Comparison of ENCODE assay signal across 8 cellular contexts in the genomic region with DNA sequence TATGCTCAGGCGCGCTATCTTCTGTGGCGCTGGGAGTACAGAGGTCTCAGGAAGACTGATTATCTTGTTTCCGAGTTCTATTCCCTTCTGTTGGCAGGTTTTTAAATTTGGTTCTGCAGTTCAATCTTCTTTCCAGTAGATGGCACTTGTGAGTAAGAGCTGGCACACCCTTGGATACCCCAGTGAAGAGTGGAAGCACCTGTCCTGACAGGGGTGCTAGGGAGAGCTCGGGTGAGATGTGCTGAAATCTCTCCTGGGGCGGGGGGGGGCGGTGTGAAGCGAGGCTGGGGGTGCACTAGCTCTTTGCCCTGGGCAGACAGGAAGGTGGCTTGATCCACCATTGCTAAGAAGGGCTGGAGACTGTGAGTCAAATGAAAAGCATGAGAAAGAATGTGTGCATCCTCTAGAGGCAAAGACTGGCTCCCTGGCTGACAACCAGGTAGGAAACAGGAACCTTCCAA.
DNase-seq lines count a peak whose midpoint lies in the region; ATAC-seq and TF ChIP-seq lines count a peak whose summit lies in the region.
"Had no signal": no experiment of that assay in that cellular context is flagged by ENCODE, and none has a peak within 500 bp of the region (broad histone marks: within the 10 kb centered on the region; RNA-seq: fewer than 3 reads in every experiment).

No MANE protein-coding gene starts in this region.

- H3K27ac ChIP-seq in colonic mucosa = no peak overlapping the region

- CTCF ChIA-PET in T-cell (lab: Charles Lee) = interaction anchor here in 1 of 2 donors (0.7 kb wide), 1 partner anchor 11 kb away, joined by 3 read pairs; no protein-coding TSS in a partner anchor

- no peaks in the 10 kb centered on the region for H3K36me3 ChIP-seq in colonic mucosa

- peak; percentile 81 for TF ChIP-seq CTCF in GM12864 (IDR thresholded peaks at IDR 0.05; ENCODE audit: low read depth, low read length, missing control alignments)
- peak; percentile 54 for TF ChIP-seq CTCF in colonic mucosa (IDR thresholded peaks at IDR 0.05)
- TF ChIP-seq CTCF in mesothelial cell of epicardium (IDR thresholded peaks at IDR 0.05; ENCODE audit: unreplicated experiment) = peak; percentile 71

- intact Hi-C loops in colonic mucosa (cut with DNase I) = no loop called here

- POLR2A ChIA-PET in T-cell (lab: Charles Lee) = no interaction called here

- no peaks in the 10 kb centered on the region for H3K9me3 ChIP-seq in colonic mucosa

- no peak for DNase-seq in GM12864 (ENCODE audit: low read depth)
- DNase-seq in NCI-H748 (lab: John Stamatoyannopoulos, UW; ENCODE audit: unreplicated experiment) = peak; percentile 27
- peak; percentile 30 for DNase-seq in colonic mucosa
- no peak for DNase-seq in mesothelial cell of epicardium (ENCODE audit: low spot score in 2 of 2, unreplicated experiment in 2 of 2)
- DNase-seq in T-cell = no peak

- no peak overlapping the region for H3K27ac Mint-ChIP-seq in mesothelial cell of epicardium
- H3K27ac Mint-ChIP-seq in T-cell = no peak overlapping the region
- H3K27ac Mint-ChIP-seq: activated naive CD4-positive, alpha-beta T cell treated with anti-CD3 and anti-CD28 coated beads, Interleukin-2, amount 50 U/mL, for 72 hours had no signal

- H3K27me3 Mint-ChIP-seq in mesothelial cell of epicardium (ENCODE audit: low read depth) (no peaks in the 10 kb centered on the region), T-cell (no peaks in the 10 kb centered on the region)

- H3K4me3 Mint-ChIP-seq in mesothelial cell of epicardium (no peak overlapping the region), T-cell (no peak overlapping the region)

- peaks cover 17% of the 10 kb centered on the region for H3K4me1 Mint-ChIP-seq in mesothelial cell of epicardium
- H3K4me1 Mint-ChIP-seq in T-cell = no peaks in the 10 kb centered on the region

- no peak overlapping the region for H3K9ac ChIP-seq in colonic mucosa (ENCODE audit: low read depth in 2 of 2, low read length in 2 of 2)

- ATAC-seq in GM21381 (IDR thresholded peaks at IDR 0.05; ENCODE audit: unreplicated experiment) (peak; percentile 91), HG03460 (IDR thresholded peaks at IDR 0.05; ENCODE audit: unreplicated experiment) (peak; percentile 92), T-cell (replicated peaks in 1 of 4) (no peak)

- H3K36me3 Mint-ChIP-seq in mesothelial cell of epicardium (peaks cover 7% of the 10 kb centered on the region), T-cell (no peaks in the 10 kb centered on the region)
- H3K36me3 Mint-ChIP-seq: activated naive CD4-positive, alpha-beta T cell treated with anti-CD3 and anti-CD28 coated beads, Interleukin-2, amount 50 U/mL, for 72 hours had no signal

- H3K9me3 Mint-ChIP-seq in mesothelial cell of epicardium (peaks cover 25% of the 10 kb centered on the region), T-cell (peaks cover 5 to 6% (median 5%) of the 10 kb centered on the region in 3 donors)

- H3K4me1 ChIP-seq in colonic mucosa = no peaks in the 10 kb centered on the region

- H3K4me3 ChIP-seq in GM12864 (ENCODE audit: low read depth, low read length) (no peak overlapping the region), colonic mucosa (no peak overlapping the region)

- no peaks in the 10 kb centered on the region for H3K27me3 ChIP-seq in colonic mucosa

Comparison
In these comparisons a context has a peak if more than half of its experiments do, and no peak if none do; other contexts are left out.
1. DNase-seq: peak in NCI-H748 (single experiment) and colonic mucosa (single experiment); none in GM12864 (single experiment), mesothelial cell of epicardium (0 of 2) and T-cell (0 of 34).
2. ATAC-seq: peak in GM21381 (single experiment) and HG03460 (single experiment); none in T-cell (0 of 4).
3. Peak in every context shown above with its lines, with median percentiles within 50 percentile points of each other: CTCF ChIP-seq.